15 cellular contexts compared by ENCODE assay signal in the genomic region with DNA sequence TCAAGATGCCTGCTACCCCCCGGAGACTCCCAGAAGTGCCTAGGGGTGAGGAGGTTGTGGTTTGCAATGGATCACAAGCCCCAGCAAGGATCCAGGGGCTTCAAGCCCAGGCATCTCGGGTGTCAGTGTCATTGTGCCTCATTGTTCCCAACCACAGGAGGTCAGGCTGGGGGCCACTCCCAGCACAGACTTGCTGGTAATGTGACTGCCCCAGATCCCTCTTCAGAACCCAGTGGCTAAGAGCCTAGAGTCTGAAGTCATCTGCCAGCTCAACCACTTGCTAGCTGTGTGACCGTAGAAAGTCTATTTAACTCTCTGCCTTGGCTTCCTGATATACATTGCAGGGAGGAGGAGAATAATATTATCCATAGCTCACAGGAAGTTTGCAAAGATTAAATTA. TPM values are rescaled to one million over a fixed set of nuclear protein-coding genes. Genes with fewer than 3 reads are reported as not detected.
DNase-seq lines count a peak whose midpoint lies in the region; ATAC-seq and TF ChIP-seq lines count a peak whose summit lies in the region.
"Had no signal": no experiment of that assay in that cellular context is flagged by ENCODE, and none has a peak within 500 bp of the region (broad histone marks: within the 10 kb centered on the region; RNA-seq: fewer than 3 reads in every experiment).

No MANE protein-coding gene starts in this region.

- no peaks in the 10 kb centered on the region for H3K36me3 ChIP-seq in brain microvascular endothelial cell (replicated peaks)
- H3K36me3 ChIP-seq: colonic mucosa, ovary had no signal

- no peaks in the 10 kb centered on the region for H3K27me3 ChIP-seq in brain microvascular endothelial cell (replicated peaks)
- H3K27me3 ChIP-seq: colonic mucosa, ovary had no signal

- in situ Hi-C loops in brain microvascular endothelial cell (cut with HindIII; ENCODE audit: low pct_ligation_motif_present, low sequenced_read_pairs) = no loop called here

- DNase-seq in AG08395 (ENCODE audit: low spot score) = peak; percentile 57
- peak; percentile 30 for DNase-seq in HCEC 1CT
- peak; percentile 31 for DNase-seq in brain microvascular endothelial cell
- peak; percentile 95 for DNase-seq in myocyte (ENCODE audit: low read depth)
- DNase-seq in SHP77 treated with DMSO at 0.1 percent for 48 hours (lab: John Stamatoyannopoulos, UW) = no peak
- DNase-seq in sciatic nerve (ENCODE audit: low spot score) = no peak
- no peak for DNase-seq in NCI-H2107 (lab: John Stamatoyannopoulos, UW)
- DNase-seq: colonic mucosa, ovary had no signal

- no peak overlapping the region for H3K27ac ChIP-seq in brain microvascular endothelial cell
- H3K27ac ChIP-seq: colonic mucosa, HL-60, ovary had no signal

- no peak for TF ChIP-seq CTCF in brain microvascular endothelial cell (IDR thresholded peaks at IDR 0.05; ENCODE audit: low read depth, low read length, missing control alignments)

- intact Hi-C loops in sciatic nerve (cut with DNase I) = no loop called here

- H3K4me3 ChIP-seq in brain microvascular endothelial cell (ENCODE audit: low read depth, low read length) = no peak overlapping the region
- H3K4me3 ChIP-seq: colonic mucosa, ovary had no signal

- ATAC-seq in HG03097 (IDR thresholded peaks at IDR 0.05; ENCODE audit: low FRiP score, unreplicated experiment) (no peak), sciatic nerve (no peak)

RNA-seq across cellular contexts. Expression of gene ASB2, which starts 7.7 kb away (rescaled TPM):
- 0.73 and 8.9 TPM in 2 replicates for total RNA-seq in myocyte
- polyA plus RNA-seq in myocyte (2012) = 1.5 TPM
- total RNA-seq in sciatic nerve = 1.4 TPM

RNA-seq across cellular contexts. Expression of gene CCDC197, which starts 13.0 kb away (rescaled TPM):
- not detected in 2 replicates for total RNA-seq in myocyte
- polyA plus RNA-seq in myocyte (2012) = not detected
- not detected for total RNA-seq in sciatic nerve
- total RNA-seq: colonic mucosa, fibroblast of lung, ovary, WTC11 had no signal
- polyA plus RNA-seq: adipose tissue, BJ, fibroblast of lung, ovary had no signal

RNA-seq across cellular contexts. Expression of gene OTUB2, which starts 42.1 kb away (rescaled TPM):
- total RNA-seq in myocyte (0.48 and 1.1 TPM in 2 replicates), sciatic nerve (0.80 TPM)
- polyA plus RNA-seq in myocyte (2012) = 1.7 TPM

RNA-seq across cellular contexts. Expression of gene FAM181A, which starts 56.9 kb away (rescaled TPM):
- total RNA-seq in myocyte (not detected in 2 replicates), sciatic nerve (not detected)
- polyA plus RNA-seq in myocyte (2012) = not detected
- total RNA-seq: colonic mucosa, fibroblast of lung, WTC11 had no signal
- polyA plus RNA-seq: adipose tissue, BJ, fibroblast of lung, ovary had no signal

Comparison
In these comparisons a context has a peak if more than half of its experiments do, and no peak if none do; other contexts are left out.
1. DNase-seq: peak in AG08395 (single experiment), HCEC 1CT (single experiment), brain microvascular endothelial cell (single experiment) and myocyte (single experiment); none in SHP77 treated with DMSO at 0.1 percent for 48 hours (single experiment), sciatic nerve (single experiment) and NCI-H2107 (single experiment).